8 cellular contexts compared by ENCODE assay signal in the genomic region with DNA sequence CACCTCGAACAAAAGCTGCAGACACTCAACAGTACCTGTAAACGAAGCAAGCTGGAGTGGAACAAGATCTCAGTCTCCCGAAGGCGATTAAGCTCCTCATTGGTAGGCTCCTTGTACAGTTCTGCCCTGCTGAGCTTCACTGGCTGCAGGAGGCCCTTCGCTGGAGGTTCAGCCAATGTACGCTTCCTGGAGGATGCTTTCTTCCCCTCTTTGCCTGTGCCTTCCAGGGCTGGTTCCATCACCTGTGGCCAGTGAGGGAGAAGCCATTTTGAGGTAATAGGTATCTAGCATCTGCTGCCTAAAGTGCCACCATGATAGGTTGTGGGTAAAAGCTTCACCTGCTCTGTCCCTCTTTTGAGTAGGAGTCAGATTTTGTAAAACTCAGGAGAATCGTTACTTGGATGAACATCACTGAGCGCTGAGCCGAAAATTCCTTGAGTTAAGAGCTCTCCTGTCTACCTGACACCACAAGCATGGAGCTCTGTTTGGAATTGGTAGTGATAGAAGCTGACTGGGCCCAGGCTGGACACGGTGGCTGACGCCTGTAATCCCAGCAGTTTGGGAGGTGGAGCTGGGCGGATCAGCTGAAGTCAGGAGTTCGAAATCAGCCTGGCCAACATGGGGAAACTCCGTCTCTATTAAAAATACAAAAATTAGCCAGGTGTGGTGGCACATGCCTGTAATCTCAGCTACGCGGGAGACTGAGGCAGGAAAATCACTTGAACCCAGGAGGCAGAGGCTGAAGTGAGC. TPM values are rescaled to one million over a fixed set of nuclear protein-coding genes. Genes with fewer than 3 reads are reported as not detected.
DNase-seq lines count a peak whose midpoint lies in the region; ATAC-seq and TF ChIP-seq lines count a peak whose summit lies in the region.

No MANE protein-coding gene starts in this region.

- peak overlapping the region; percentile 86 for H3K4me3 ChIP-seq in BJ (ENCODE audit: low read depth, low read length)
- H3K4me3 ChIP-seq in Jurkat, Clone E6-1 (ENCODE audit: low read length), result peak overlapping the region; percentile 99

- peak overlapping the region; percentile 17 for H3K27ac Mint-ChIP-seq in chondrocyte (ENCODE audit: unreplicated experiment)
- peak overlapping the region in 6 of 10 donors; percentile 11 to 68 (median 42) for H3K27ac Mint-ChIP-seq in naive thymus-derived CD8-positive, alpha-beta T cell

- DNase-seq in BJ (ENCODE audit: low read depth), result no peak
- DNase-seq in Jurkat, Clone E6-1 (ENCODE audit: low read depth, low spot score), result no peak
- peak; percentile 46 for DNase-seq in chondrocyte (ENCODE audit: low spot score)
- DNase-seq in naive thymus-derived CD8-positive, alpha-beta T cell, result no peak
- no peak for DNase-seq in AG20443 (ENCODE audit: low spot score)
- no peak for DNase-seq in KBM-7
- no peak for DNase-seq in Kasumi-1 (lab: John Stamatoyannopoulos, UW)

- H3K27me3 Mint-ChIP-seq in chondrocyte (ENCODE audit: low read depth), result no peaks in the 10 kb centered on the region
- H3K27me3 Mint-ChIP-seq in naive thymus-derived CD8-positive, alpha-beta T cell, result no peaks in the 10 kb centered on the region

- no peaks in the 10 kb centered on the region for H3K9me3 Mint-ChIP-seq in chondrocyte (ENCODE audit: low read depth)
- no peaks in the 10 kb centered on the region for H3K9me3 Mint-ChIP-seq in naive thymus-derived CD8-positive, alpha-beta T cell

- POLR2A ChIA-PET in BJ (lab: Charles Lee), result no interaction called here
- POLR2A ChIA-PET in naive thymus-derived CD8-positive, alpha-beta T cell (lab: Charles Lee), result interaction anchor here (0.6 to 3.9 kb wide), 9 partner anchors 8 to 182 kb away, joined by 3 to 55 read pairs (median 7); a partner anchor contains a TSS

- no peak for ATAC-seq in naive thymus-derived CD8-positive, alpha-beta T cell
- no peak for ATAC-seq in HG03442 (IDR thresholded peaks at IDR 0.05; ENCODE audit: unreplicated experiment)

- CTCF ChIA-PET in BJ (lab: Yijun Ruan, JAX), result interaction anchor here (0.7 to 3.1 kb wide), 5 partner anchors 10 to 98 kb away, joined by 3 to 18 read pairs (median 9); a partner anchor contains a TSS

- TF ChIP-seq CTCF in BJ (IDR thresholded peaks at IDR 0.05; ENCODE audit: insufficient read depth, low read depth, low read length), result no peak
- TF ChIP-seq CTCF in chondrocyte (IDR thresholded peaks at IDR 0.05), result no peak

- H3K36me3 ChIP-seq in BJ (ENCODE audit: control insufficient read depth, insufficient read depth, low read length), result peaks cover 26% of the 10 kb centered on the region

- in situ Hi-C loops in KBM-7 (cut with MboI; ENCODE audit: low pct_unique_long_range_greater_than_20kb, low sequenced_read_pairs), result no loop called here

- H3K27me3 ChIP-seq in BJ (ENCODE audit: control insufficient read depth, insufficient read depth, low read length), result no peaks in the 10 kb centered on the region

- peaks cover 30% of the 10 kb centered on the region for H3K4me1 Mint-ChIP-seq in chondrocyte (ENCODE audit: low read depth)
- peaks cover 10 to 35% (median 28%) of the 10 kb centered on the region in 4 donors for H3K4me1 Mint-ChIP-seq in naive thymus-derived CD8-positive, alpha-beta T cell

- peak overlapping the region; percentile 99 for H3K4me3 Mint-ChIP-seq in chondrocyte (ENCODE audit: unreplicated experiment)
- H3K4me3 Mint-ChIP-seq in naive thymus-derived CD8-positive, alpha-beta T cell, result peak overlapping the region; percentile 75 to 100 (median 98)

- peaks cover 18% of the 10 kb centered on the region for H3K36me3 Mint-ChIP-seq in chondrocyte (ENCODE audit: low read depth)
- peaks cover 0 to 51% (median 13%) of the 10 kb centered on the region in 3 donors for H3K36me3 Mint-ChIP-seq in naive thymus-derived CD8-positive, alpha-beta T cell

RNA-seq across cellular contexts. Expression of a gene that starts 1.4 kb away (rescaled TPM):
- 23.6 and 39.4 TPM in 2 replicates for polyA plus RNA-seq in BJ (2011; rRNA removed)
- polyA minus RNA-seq in BJ (2011; rRNA and poly(A)+ RNA removed), result 32.5 and 44.9 TPM in 2 replicates
- polyA plus RNA-seq in Jurkat, Clone E6-1 (2012; ENCODE audit: insufficient read depth, insufficient read length), result 36.9 TPM
- total RNA-seq in chondrocyte, result 30.4 to 48.1 TPM (median 31.1 TPM) in 3 replicates
- total RNA-seq in naive thymus-derived CD8-positive, alpha-beta T cell, result 10 to 100 TPM; 42.7 to 47.2 TPM
- 10 to 100 TPM; 13.5 to 29.2 (median 19.3) TPM for polyA plus RNA-seq in naive thymus-derived CD8-positive, alpha-beta T cell

RNA-seq across cellular contexts. Expression of a gene that starts 25.0 kb away (rescaled TPM):
- 0.40 and 0.47 TPM in 2 replicates for polyA plus RNA-seq in BJ (2011; rRNA removed)
- polyA minus RNA-seq in BJ (2011; rRNA and poly(A)+ RNA removed), result 0.43 TPM in 1 of 2 replicates, not detected in the other
- polyA plus RNA-seq in Jurkat, Clone E6-1 (2012; ENCODE audit: insufficient read depth, insufficient read length), result 29.0 TPM
- total RNA-seq in chondrocyte, result 3.6 to 4.0 TPM (median 3.6 TPM) in 3 replicates
- 10 to 100 TPM; 71.6 to 72.8 TPM for total RNA-seq in naive thymus-derived CD8-positive, alpha-beta T cell
- polyA plus RNA-seq in naive thymus-derived CD8-positive, alpha-beta T cell, result 100 to 1,000 TPM; 124 to 166 (median 145) TPM

RNA-seq across cellular contexts. Expression of a gene that starts 51.7 kb away (rescaled TPM):
- polyA plus RNA-seq in BJ (2011; rRNA removed), result 0.74 and 1.2 TPM in 2 replicates
- polyA minus RNA-seq in BJ (2011; rRNA and poly(A)+ RNA removed), result 0.14 and 0.77 TPM in 2 replicates
- polyA plus RNA-seq in Jurkat, Clone E6-1 (2012; ENCODE audit: insufficient read depth, insufficient read length), result not detected
- total RNA-seq in chondrocyte, result 1.4 to 2.3 TPM (median 2.2 TPM) in 3 replicates
- total RNA-seq in naive thymus-derived CD8-positive, alpha-beta T cell, result under 1 TPM in 1 of 2 experiments, not detected in 1; 0.88 TPM
- polyA plus RNA-seq in naive thymus-derived CD8-positive, alpha-beta T cell, result not detected

Comparison
In these comparisons a context has a peak if more than half of its experiments do, and no peak if none do; other contexts are left out.
1. RNA of a gene that starts 25.0 kb away (total RNA-seq): 71.6 to 72.8 TPM in naive thymus-derived CD8-positive, alpha-beta T cell; 3.6 to 4.0 TPM in chondrocyte; every median in the first group is over 10 times any median in the second.